ENCODE assay signal across 9 cellular contexts in the genomic region with DNA sequence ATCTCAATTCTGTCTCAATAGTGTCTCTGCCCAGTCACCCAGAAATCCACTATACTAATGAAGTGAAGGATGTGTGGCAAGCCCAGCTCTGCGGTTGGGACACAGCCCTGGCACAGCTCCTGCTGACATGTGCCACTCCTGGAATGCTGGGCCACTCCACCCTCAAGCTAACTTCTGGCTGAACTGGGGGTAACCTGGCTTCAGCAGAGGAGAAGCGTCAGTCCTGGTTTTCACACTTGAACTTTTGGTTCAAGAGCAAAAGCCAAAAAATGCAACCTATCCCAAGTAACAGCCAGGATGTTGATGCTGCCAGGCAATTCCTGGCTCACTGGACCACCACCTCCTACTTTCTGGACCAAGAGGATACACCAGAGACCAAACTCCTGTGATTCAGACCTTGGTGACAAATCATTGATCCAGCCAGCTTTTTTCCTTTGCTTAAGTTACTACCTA.
DNase-seq lines count a peak whose midpoint lies in the region; ATAC-seq, FAIRE-seq and TF ChIP-seq lines count a peak whose summit lies in the region.
"Had no signal": no experiment of that assay in that cellular context is flagged by ENCODE, and none has a peak within 500 bp of the region (broad histone marks: within the 10 kb centered on the region; RNA-seq: fewer than 3 reads in every experiment).

No MANE protein-coding gene starts in this region.

- H3K9me3 ChIP-seq in A549 (no peaks in the 10 kb centered on the region), neuronal stem cell (replicated peaks in 1 of 2; ENCODE audit: control insufficient read depth in 2 of 2, insufficient read depth in 1 of 2, low read depth in 1 of 2, low read length in 2 of 2) (no peaks in the 10 kb centered on the region)

- TF ChIP-seq POLR2A in A549 (IDR thresholded peaks at IDR 0.05; ENCODE audit: low read length): no peak

- TF ChIP-seq CTCF in A549 (IDR thresholded peaks at IDR 0.05): no peak

- H2BK12ac ChIP-seq in neuronal stem cell (ENCODE audit: low read length): no peak overlapping the region

- no peak overlapping the region for H4K8ac ChIP-seq in neuronal stem cell (ENCODE audit: low read depth, low read length)

- H3K79me1 ChIP-seq in neuronal stem cell (ENCODE audit: low read depth, low read length): no peaks in the 10 kb centered on the region

- TF ChIP-seq RAD21 in A549 (conservative IDR thresholded peaks at IDR 0.05 in 1 of 2, IDR thresholded peaks at IDR 0.05 in 1 of 2): no peak

- no peak overlapping the region for H3K23ac ChIP-seq in neuronal stem cell (ENCODE audit: low read depth, low read length, poor library complexity)

- no peak for FAIRE-seq in A549 (lab: Jason Lieb, UNC)

- CTCF ChIA-PET in A549 (lab: Yijun Ruan, JAX): interaction anchor here (1.0 kb wide), 2 partner anchors 15 to 365 kb away, joined by 3 read pairs; no protein-coding TSS in a partner anchor

- H3K4me1 ChIP-seq in A549 (peaks cover 29% of the 10 kb centered on the region), neuronal stem cell (ENCODE audit: control insufficient read depth in 2 of 2, insufficient read depth in 1 of 2, low read depth in 1 of 2, low read length in 2 of 2) (peaks cover 7 to 20% of the 10 kb centered on the region in 2 donors)

- H2BK120ac ChIP-seq in neuronal stem cell (ENCODE audit: low read depth, low read length): no peak overlapping the region

- peak overlapping the region; percentile 28 to 69; a peak in 4 of 6 replicates for H3K27ac ChIP-seq in A549
- no peak overlapping the region for H3K27ac ChIP-seq in neuronal stem cell (replicated peaks; ENCODE audit: low read length)

- ATAC-seq in A549: peak; percentile 36 to 69; a peak in 5 of 6 replicates
- no peak for ATAC-seq in HG02840 (IDR thresholded peaks at IDR 0.05; ENCODE audit: low FRiP score, unreplicated experiment)

- H3K14ac ChIP-seq in neuronal stem cell (ENCODE audit: low read length): no peak overlapping the region

- H4K91ac ChIP-seq in neuronal stem cell (ENCODE audit: low read depth, low read length, poor library complexity): no peak overlapping the region

- peak overlapping the region; percentile 55 for H3K4ac ChIP-seq in neuronal stem cell (ENCODE audit: low read length)

- 31% methylated on average over 2 of the region's 2 CpGs for WGBS in A549 (ENCODE audit: missing lambda C conversion rate)
- WGBS in neuronal stem cell (ENCODE audit: extremely low coverage in 2 of 2, insufficient read length in 2 of 2, insufficient replicate concordance in 1 of 2), 2 donors: no CpG with 5 or more reads among the region's 2 CpGs

- no peak for TF ChIP-seq EP300 in A549 (IDR thresholded peaks at IDR 0.05)

- H2AFZ ChIP-seq in neuronal stem cell (ENCODE audit: low read length): no peak overlapping the region

- POLR2A ChIA-PET in A549 (lab: Yijun Ruan, JAX): interaction anchor here (0.9 to 1.5 kb wide), 4 partner anchors 16 to 88 kb away, joined by 3 to 7 read pairs (median 5); partner anchors contain the start of gene ARRDC3

- H3K36me3 ChIP-seq in neuronal stem cell (replicated peaks in 1 of 2; ENCODE audit: control insufficient read depth in 2 of 2, insufficient read depth in 2 of 2, low read length in 2 of 2): no peaks in the 10 kb centered on the region

- H3K18ac ChIP-seq in neuronal stem cell (ENCODE audit: low read length): no peak overlapping the region

- no peaks in the 10 kb centered on the region for H3K27me3 ChIP-seq in neuronal stem cell (ENCODE audit: control insufficient read depth in 3 of 3, insufficient read depth in 3 of 3, low read depth in 1 of 3, low read length in 3 of 3)

- H3K4me2 ChIP-seq in A549 (peak overlapping the region; percentile 25; the same call in 2 of the 3 replicates), neuronal stem cell (ENCODE audit: insufficient read depth, low read length, poor library complexity, severe bottlenecking) (no peak overlapping the region)

- DNase-seq in A549 (ENCODE audit: low read depth in 1 of 2, low spot score in 1 of 2) (peak in 1 of 2 experiments; percentile 44), NCI-H460 (ENCODE audit: extremely low read depth, low read depth) (peak; percentile 63), fibroblast of gingiva (ENCODE audit: low read depth) (peak; percentile 95), neuronal stem cell (ENCODE audit: low spot score) (no peak), amniotic stem cell (lab: John Stamatoyannopoulos, UW) (no peak), SKM-1 treated with dmso at 0.1 percent for 144 hours (lab: John Stamatoyannopoulos, UW; ENCODE audit: unreplicated experiment) (no peak), NCI-H1092 (lab: John Stamatoyannopoulos, UW) (no peak)
- DNase-seq: stimulated activated CD4-positive, alpha-beta T cell treated with anti-CD3 and anti-CD28 coated beads, Interleukin-12 subunit alpha, Interleukin-12 subunit beta, amount 100 ng/mL, for 4 hours had no signal

- peak overlapping the region; percentile 49 for H2BK15ac ChIP-seq in neuronal stem cell (ENCODE audit: low read length)

- H2BK5ac ChIP-seq in neuronal stem cell (ENCODE audit: low read length): no peak overlapping the region

- H3K9ac ChIP-seq in neuronal stem cell (ENCODE audit: low read depth, low read length, poor library complexity): no peak overlapping the region

- no peak overlapping the region for H2AK5ac ChIP-seq in neuronal stem cell (ENCODE audit: low read depth, low read length)

- H3K4me3 ChIP-seq in A549 (no peak overlapping the region), neuronal stem cell (ENCODE audit: low read length in 2 of 2) (peak overlapping the region in 1 of 2 donors; percentile 35)

TF ChIP-seq in A549, 52 proteins besides CTCF, POLR2A, EP300 and RAD21:
- TF ChIP-seq NPAS2 (CRISPR knock-in tag; IDR thresholded peaks at IDR 0.05; ENCODE audit: borderline replicate concordance) (no peak), NFE2L2 (conservative IDR thresholded peaks at IDR 0.05; ENCODE audit: low read length) (no peak), CHD2 (IDR thresholded peaks at IDR 0.05; ENCODE audit: low read length, partially characterized antibody) (no peak), PHF8 (IDR thresholded peaks at IDR 0.05; ENCODE audit: borderline replicate concordance, low read depth) (no peak), HOXB5 (CRISPR knock-in tag; IDR thresholded peaks at IDR 0.05) (no peak), GATA3 (IDR thresholded peaks at IDR 0.05; ENCODE audit: borderline replicate concordance) (no peak), ESRRA (IDR thresholded peaks at IDR 0.05; ENCODE audit: borderline replicate concordance, low read length) (no peak), BHLHE40 (IDR thresholded peaks at IDR 0.05; ENCODE audit: low read depth, low read length) (no peak), CBX2 (IDR thresholded peaks at IDR 0.05; ENCODE audit: borderline replicate concordance, low read depth) (no peak), E2F6 (IDR thresholded peaks at IDR 0.05; ENCODE audit: borderline replicate concordance, low read depth) (no peak), SREBF2 (IDR thresholded peaks at IDR 0.05) (no peak)
- TF ChIP-seq, protein P1, sequence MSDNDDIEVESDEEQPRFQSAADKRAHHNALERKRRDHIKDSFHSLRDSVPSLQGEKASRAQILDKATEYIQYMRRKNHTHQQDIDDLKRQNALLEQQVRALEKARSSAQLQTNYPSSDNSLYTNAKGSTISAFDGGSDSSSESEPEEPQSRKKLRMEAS (IDR thresholded peaks at IDR 0.05): no peak

Comparison
In these comparisons a context has a peak if more than half of its experiments do, and no peak if none do; other contexts are left out.
1. DNase-seq: peak in NCI-H460 (single experiment) and fibroblast of gingiva (single experiment); none in neuronal stem cell (single experiment), amniotic stem cell (single experiment), SKM-1 treated with dmso at 0.1 percent for 144 hours (single experiment) and NCI-H1092 (single experiment).